20 cellular contexts compared by ENCODE assay signal in the genomic region with DNA sequence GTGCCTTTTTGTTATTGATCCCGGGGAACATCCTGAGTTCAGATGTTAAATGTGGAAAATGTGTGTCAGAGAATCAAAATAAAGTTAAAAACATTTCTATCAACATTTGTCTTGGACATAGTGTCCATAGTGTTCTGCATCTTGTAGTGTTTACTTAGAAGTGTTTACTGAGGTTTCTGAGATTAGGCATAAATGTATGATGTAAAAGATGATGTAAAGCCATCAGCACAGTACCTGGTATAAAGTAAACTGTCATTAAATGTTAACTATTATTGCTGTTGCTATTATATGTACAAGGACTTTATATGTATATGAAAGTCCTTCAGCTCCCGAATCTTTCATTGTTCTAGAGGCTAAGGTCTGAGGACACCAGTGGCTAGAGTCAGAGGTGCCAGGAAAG. TPM values are rescaled to one million over a fixed set of nuclear protein-coding genes. Genes with fewer than 3 reads are reported as not detected.
DNase-seq lines count a peak whose midpoint lies in the region; ATAC-seq and TF ChIP-seq lines count a peak whose summit lies in the region.
"Had no signal": no experiment of that assay in that cellular context is flagged by ENCODE, and none has a peak within 500 bp of the region (broad histone marks: within the 10 kb centered on the region; RNA-seq: fewer than 3 reads in every experiment).

No MANE protein-coding gene starts in this region.

- no peak for TF ChIP-seq CTCF in PC-3 (conservative IDR thresholded peaks at IDR 0.05; ENCODE audit: low read depth, low read length)

- no peaks in the 10 kb centered on the region for H3K9me2 ChIP-seq in PC-3 (replicated peaks; ENCODE audit: low read length)

- H4K91ac ChIP-seq in neuronal stem cell (ENCODE audit: low read depth, low read length, poor library complexity) = no peak overlapping the region

- POLR2A ChIA-PET in PC-3 (lab: Charles Lee; ENCODE audit: unreplicated experiment) = no interaction called here

- H3K79me2 ChIP-seq in PC-3 (ENCODE audit: low read length) = no peaks in the 10 kb centered on the region

- no peak overlapping the region for H3K23ac ChIP-seq in neuronal stem cell (ENCODE audit: low read depth, low read length, poor library complexity)

- H3K36me3 ChIP-seq in PC-3 (ENCODE audit: low read depth, low read length) (no peaks in the 10 kb centered on the region), endocrine pancreas (ENCODE audit: control insufficient read depth, insufficient read depth, low read length) (no peaks in the 10 kb centered on the region), neuronal stem cell (replicated peaks in 1 of 2; ENCODE audit: control insufficient read depth in 2 of 2, insufficient read depth in 2 of 2, low read length in 2 of 2) (no peaks in the 10 kb centered on the region)
- H3K36me3 ChIP-seq: BE2C, SJCRH30 had no signal

- no peak overlapping the region for H2BK5ac ChIP-seq in neuronal stem cell (ENCODE audit: low read length)

- no peaks in the 10 kb centered on the region for H3K79me1 ChIP-seq in neuronal stem cell (ENCODE audit: low read depth, low read length)

- H3K4me3 ChIP-seq in PC-3 (ENCODE audit: low read length) (no peak overlapping the region), endocrine pancreas (ENCODE audit: control insufficient read depth, insufficient read depth, low read length) (no peak overlapping the region), neuronal stem cell (ENCODE audit: low read length in 2 of 2) (no peak overlapping the region)
- H3K4me3 ChIP-seq: GM12878, SJCRH30 had no signal

- no CpG with 5 or more reads among the region's 2 CpGs for whole genome bisulfite sequencing in neuronal stem cell (ENCODE audit: extremely low coverage in 2 of 2, insufficient read length in 2 of 2, insufficient replicate concordance in 1 of 2), 2 donors

- H3K14ac ChIP-seq in neuronal stem cell (ENCODE audit: low read length) = no peak overlapping the region

- no TSS peak for BruUV-seq in PC-3 (replicated peaks; lab: Mats Ljungman, UMichigan)

- H3K9me3 ChIP-seq in PC-3 (ENCODE audit: low read length) = no peaks in the 10 kb centered on the region
- H3K9me3 ChIP-seq in endocrine pancreas (ENCODE audit: control insufficient read depth, low read length) = no peaks in the 10 kb centered on the region
- H3K9me3 ChIP-seq in neuronal stem cell (replicated peaks in 1 of 2; ENCODE audit: control insufficient read depth in 2 of 2, insufficient read depth in 1 of 2, low read depth in 1 of 2, low read length in 2 of 2) = no peaks in the 10 kb centered on the region
- H3K9me3 ChIP-seq: BE2C, SJCRH30 had no signal

- peak; percentile 44 for ATAC-seq in PC-3

- H3K4ac ChIP-seq in neuronal stem cell (ENCODE audit: low read length) = no peak overlapping the region

- no peaks in the 10 kb centered on the region for H3F3A ChIP-seq in PC-3 (ENCODE audit: low read length, unreplicated experiment)

- no peaks in the 10 kb centered on the region for H4K20me1 ChIP-seq in PC-3 (ENCODE audit: low read length)

- no peaks in the 10 kb centered on the region for H3K27me3 ChIP-seq in PC-3 (ENCODE audit: low read length)
- no peaks in the 10 kb centered on the region for H3K27me3 ChIP-seq in endocrine pancreas (ENCODE audit: control insufficient read depth, insufficient read depth, low read length)
- H3K27me3 ChIP-seq in neuronal stem cell (ENCODE audit: control insufficient read depth in 3 of 3, insufficient read depth in 3 of 3, low read depth in 1 of 3, low read length in 3 of 3) = peaks cover 0 to 56% (median 0%) of the 10 kb centered on the region in 3 experiments
- H3K27me3 ChIP-seq: BE2C had no signal

- no peak overlapping the region for H2BK120ac ChIP-seq in neuronal stem cell (ENCODE audit: low read depth, low read length)

- CTCF ChIA-PET in PC-3 (lab: Charles Lee) = no interaction called here

- H2AFZ ChIP-seq in PC-3 (ENCODE audit: low read length) (no peak overlapping the region), neuronal stem cell (ENCODE audit: low read length) (no peak overlapping the region)

- no peak overlapping the region for H3K27ac ChIP-seq in PC-3 (ENCODE audit: low read length)
- H3K27ac ChIP-seq in neuronal stem cell (replicated peaks; ENCODE audit: low read length) = no peak overlapping the region
- H3K27ac ChIP-seq: 22Rv1, KMS-11, SJCRH30 had no signal

- intact Hi-C loops in PC-3 (cut with micrococcal nuclease) = no loop called here

- no peak overlapping the region for H4K8ac ChIP-seq in neuronal stem cell (ENCODE audit: low read depth, low read length)

- H3K4me2 ChIP-seq in PC-3 (ENCODE audit: low read length) (no peak overlapping the region), neuronal stem cell (ENCODE audit: insufficient read depth, low read length, poor library complexity, severe bottlenecking) (no peak overlapping the region)
- H3K4me2 ChIP-seq: KMS-11 had no signal

- H3K4me1 ChIP-seq in PC-3 (ENCODE audit: insufficient read depth, low read length) (peaks cover 18% of the 10 kb centered on the region), endocrine pancreas (ENCODE audit: control insufficient read depth, insufficient read depth, low read length) (no peaks in the 10 kb centered on the region), neuronal stem cell (ENCODE audit: control insufficient read depth in 2 of 2, insufficient read depth in 1 of 2, low read depth in 1 of 2, low read length in 2 of 2) (peaks cover 20 to 37% of the 10 kb centered on the region in 2 donors)

- peak overlapping the region; percentile 28 for H3K18ac ChIP-seq in neuronal stem cell (ENCODE audit: low read length)

- peak overlapping the region; percentile 11 for H2AK5ac ChIP-seq in neuronal stem cell (ENCODE audit: low read depth, low read length)

- no peak overlapping the region for H2BK12ac ChIP-seq in neuronal stem cell (ENCODE audit: low read length)

- H2BK15ac ChIP-seq in neuronal stem cell (ENCODE audit: low read length) = no peak overlapping the region

- peak; percentile 36 for DNase-seq in DMS53 (lab: John Stamatoyannopoulos, UW)
- no peak for DNase-seq in DMS53 treated with DMSO at 0.1 percent for 48 hours (lab: John Stamatoyannopoulos, UW; ENCODE audit: unreplicated experiment)
- DNase-seq in PC-3 = no peak
- no peak for DNase-seq in neuronal stem cell (ENCODE audit: low spot score)
- no peak for DNase-seq in NCI-H526 treated with DMSO at 0.1 percent for 48 hours (lab: John Stamatoyannopoulos, UW)
- DNase-seq in stimulated activated naive CD4-positive, alpha-beta T cell (lab: John Stamatoyannopoulos, UW) = no peak
- no peak for DNase-seq in AG08395 (ENCODE audit: low spot score)
- DNase-seq: BE2C; CD4-positive, alpha-beta T cell; DMS153; EL; NCI-H1417 treated with DMSO at 0.1 percent for 48 hours; NCI-H2029; NCI-H345; NCI-H69; SJCRH30 had no signal

- H3K9ac ChIP-seq in PC-3 (ENCODE audit: low read length) = no peak overlapping the region
- H3K9ac ChIP-seq in endocrine pancreas (ENCODE audit: control insufficient read depth, insufficient read depth, low read length) = peak overlapping the region; percentile 15
- no peak overlapping the region for H3K9ac ChIP-seq in neuronal stem cell (ENCODE audit: low read depth, low read length, poor library complexity)
- H3K9ac ChIP-seq: KMS-11 had no signal

RNA-seq across cellular contexts. Expression of gene VEGFA, which starts 28.2 kb away (rescaled TPM):
- 146 and 190 TPM in 2 replicates for total RNA-seq in PC-3 (2014; rRNA removed)
- 29.0 TPM for polyA plus RNA-seq in neuronal stem cell (2013, experiment 1 of 2)
- polyA plus RNA-seq in neuronal stem cell (2013, experiment 2 of 2) = 29.1 TPM

RNA-seq across cellular contexts. Expression of gene MRPS18A, which starts 54.2 kb away (rescaled TPM):
- 91.5 and 105 TPM in 2 replicates for total RNA-seq in PC-3 (2014; rRNA removed)
- 52.5 TPM for polyA plus RNA-seq in neuronal stem cell (2013, experiment 1 of 2)
- 51.4 TPM for polyA plus RNA-seq in neuronal stem cell (2013, experiment 2 of 2)
